ENCODE assay signal across 1 cellular context in genomic region chr10:4883079-4883739, GRCh38.
A peak's percentile ranks its signal among the peaks of the same experiment; 100 is the strongest.
TF ChIP-seq lines count a peak whose summit lies in the region.

No MANE protein-coding gene starts in this region.

TF ChIP-seq in K562, 482 proteins besides CTCF, POLR2A, EP300 and RAD21 (continued from another document):
- 0 out of 2 replicates have a peak, but pooled peaks have one; percentile 38 for TF ChIP-seq ZBTB5 (IDR thresholded peaks at IDR 0.05)
- peak; percentile 10; the same call in 1 of the 2 replicates for TF ChIP-seq MYC (IDR thresholded peaks at IDR 0.05; ENCODE audit: low read depth, low read length)
- no peak for TF ChIP-seq MYC (CRISPR knock-in tag; IDR thresholded peaks at IDR 0.05; ENCODE audit: borderline replicate concordance, low read depth)
- TF ChIP-seq NR2C2 (CRISPR knock-in tag; IDR thresholded peaks at IDR 0.05), result no peak
- peak; percentile 85 for TF ChIP-seq NR2C2 (tag; IDR thresholded peaks at IDR 0.05)
- TF ChIP-seq ZC3H8 (IDR thresholded peaks at IDR 0.05), result no peak
- TF ChIP-seq PRDM10 (IDR thresholded peaks at IDR 0.05; ENCODE audit: partially characterized antibody), result peak; percentile 34
- TF ChIP-seq GTF2E2 (tag; IDR thresholded peaks at IDR 0.05), result no peak
- TF ChIP-seq FOSL1 (tag; conservative IDR thresholded peaks at IDR 0.05), result peak; percentile 95
- no peak for TF ChIP-seq U2AF2 (optimal IDR thresholded peaks at IDR 0.05; ENCODE audit: low read depth, low read length)
- TF ChIP-seq ZNF589 (CRISPR knock-in tag; IDR thresholded peaks at IDR 0.05; ENCODE audit: low read depth), result peak; percentile 8; the same call in 1 of the 2 replicates
- no peak for TF ChIP-seq TSHZ1 (CRISPR knock-in tag; IDR thresholded peaks at IDR 0.05)
- TF ChIP-seq JUN (IDR thresholded peaks at IDR 0.05; ENCODE audit: borderline replicate concordance, low read depth, low read length), result peak; percentile 85
- no peak for TF ChIP-seq JUN (CRISPR knock-in tag; IDR thresholded peaks at IDR 0.05; ENCODE audit: borderline replicate concordance)
- peak; percentile 99 for TF ChIP-seq HMBOX1 (IDR thresholded peaks at IDR 0.05)
- peak; percentile 81 for TF ChIP-seq MGA (IDR thresholded peaks at IDR 0.05)
- no peak for TF ChIP-seq RHOXF2B (CRISPR knock-in tag; conservative IDR thresholded peaks at IDR 0.05)
- peak; percentile 26; the same call in 1 of the 2 replicates for TF ChIP-seq NFE2L1 (tag; IDR thresholded peaks at IDR 0.05; ENCODE audit: borderline replicate concordance, low read depth)
- TF ChIP-seq TBP (optimal IDR thresholded peaks at IDR 0.05; ENCODE audit: low read depth, low read length), result no peak
- no peak for TF ChIP-seq ZFP36 (IDR thresholded peaks at IDR 0.05; ENCODE audit: low read depth, low read length, partially characterized antibody)
- no peak for TF ChIP-seq NR4A1 (CRISPR knock-in tag; IDR thresholded peaks at IDR 0.05)
- peak; percentile 47; the same call in 1 of the 2 replicates for TF ChIP-seq NR4A1 (tag; IDR thresholded peaks at IDR 0.05)
- peak; percentile 44; the same call in 1 of the 2 replicates for TF ChIP-seq ZNF175 (CRISPR knock-in tag; IDR thresholded peaks at IDR 0.05; ENCODE audit: low read depth)
- peak; percentile 95 for TF ChIP-seq NFE2 (IDR thresholded peaks at IDR 0.05; ENCODE audit: low read depth)
- TF ChIP-seq ZNF239 (CRISPR knock-in tag; IDR thresholded peaks at IDR 0.05), result peak; percentile 47; the same call in 1 of the 2 replicates
- peak; percentile 40 for TF ChIP-seq BACH1 (tag; IDR thresholded peaks at IDR 0.05)
- peak; percentile 84 for TF ChIP-seq SMARCA4 (IDR thresholded peaks at IDR 0.05)
- no peak for TF ChIP-seq ZNF354B (CRISPR knock-in tag; IDR thresholded peaks at IDR 0.05)
- TF ChIP-seq ZEB2 (IDR thresholded peaks at IDR 0.05), result peak; percentile 61
- TF ChIP-seq ZKSCAN1 (IDR thresholded peaks at IDR 0.05; ENCODE audit: low read depth, low read length), result 0 out of 2 replicates have a peak, but pooled peaks have one; percentile 11
- 0 out of 2 replicates have a peak, but pooled peaks have one; percentile 19 for TF ChIP-seq HES1 (IDR thresholded peaks at IDR 0.05; ENCODE audit: low read depth)
- peak; percentile 80 for TF ChIP-seq SMARCE1 (IDR thresholded peaks at IDR 0.05)
- TF ChIP-seq PRMT5 (CRISPR knock-in tag; IDR thresholded peaks at IDR 0.05), result no peak
- TF ChIP-seq TAF1 (IDR thresholded peaks at IDR 0.05; ENCODE audit: control insufficient read depth, extremely low read depth, insufficient read depth, low read length, severe bottlenecking), result no peak
- peak; percentile 89 for TF ChIP-seq ATF3 (IDR thresholded peaks at IDR 0.05)
- TF ChIP-seq ATF3 (CRISPR knock-in tag; conservative IDR thresholded peaks at IDR 0.05), result peak; percentile 32; the same call in 1 of the 2 replicates
- TF ChIP-seq DPF2 (IDR thresholded peaks at IDR 0.05), result peak; percentile 83
- TF ChIP-seq SLC30A9 (CRISPR knock-in tag; IDR thresholded peaks at IDR 0.05), result no peak
